ENCODE assay signal across 2 cellular contexts in the genomic region with DNA sequence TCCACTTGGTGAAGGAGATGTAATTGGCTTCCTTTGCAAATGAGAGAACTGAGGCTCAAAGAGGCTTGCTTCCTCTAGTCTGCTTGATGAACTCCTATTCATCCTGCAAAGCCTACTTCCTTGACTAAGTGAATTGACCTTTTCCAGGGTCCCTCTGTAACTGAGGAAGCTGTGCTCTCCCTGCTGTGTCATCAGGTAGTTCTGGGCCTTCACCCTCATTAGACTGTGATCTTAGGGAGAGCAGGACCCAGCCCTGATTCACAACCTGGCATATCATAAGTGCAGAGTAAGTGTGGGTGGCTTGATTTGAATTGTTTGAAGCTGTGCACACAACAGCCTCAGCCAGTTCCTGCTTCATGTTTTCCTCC.
A peak's percentile ranks its signal among the peaks of the same experiment; 100 is the strongest.
TF ChIP-seq lines count a peak whose summit lies in the region.

No MANE protein-coding gene starts in this region.

TF ChIP-seq in HEK293, 187 proteins besides CTCF, POLR2A, EP300 and RAD21:
- no peak for TF ChIP-seq ZNF146 (tag by site-specific recombination; IDR thresholded peaks at IDR 0.05)
- TF ChIP-seq ZFP3 (tag by site-specific recombination; IDR thresholded peaks at IDR 0.05; ENCODE audit: low read depth): peak; percentile 88

TF ChIP-seq in WTC11, 78 proteins besides CTCF, POLR2A, EP300 and RAD21:
- no peak for TF ChIP-seq FOXJ3 (CRISPR knock-in tag; IDR thresholded peaks at IDR 0.05; ENCODE audit: borderline replicate concordance)
- TF ChIP-seq ZBTB21 (CRISPR knock-in tag; IDR thresholded peaks at IDR 0.05; ENCODE audit: borderline replicate concordance): no peak
- TF ChIP-seq FOXK1 (CRISPR knock-in tag; IDR thresholded peaks at IDR 0.05): no peak
- no peak for TF ChIP-seq ZBTB43 (CRISPR knock-in tag; IDR thresholded peaks at IDR 0.05)
- TF ChIP-seq NFE2L1 (CRISPR knock-in tag; IDR thresholded peaks at IDR 0.05): no peak
- no peak for TF ChIP-seq ZNF317 (CRISPR knock-in tag; IDR thresholded peaks at IDR 0.05; ENCODE audit: borderline replicate concordance, low read depth)
- TF ChIP-seq NFYB (CRISPR knock-in tag; conservative IDR thresholded peaks at IDR 0.05; ENCODE audit: low read depth): no peak
- no peak for TF ChIP-seq USF2 (CRISPR knock-in tag; IDR thresholded peaks at IDR 0.05)
- TF ChIP-seq NR2C2 (CRISPR knock-in tag; IDR thresholded peaks at IDR 0.05): no peak
- TF ChIP-seq, protein P1, sequence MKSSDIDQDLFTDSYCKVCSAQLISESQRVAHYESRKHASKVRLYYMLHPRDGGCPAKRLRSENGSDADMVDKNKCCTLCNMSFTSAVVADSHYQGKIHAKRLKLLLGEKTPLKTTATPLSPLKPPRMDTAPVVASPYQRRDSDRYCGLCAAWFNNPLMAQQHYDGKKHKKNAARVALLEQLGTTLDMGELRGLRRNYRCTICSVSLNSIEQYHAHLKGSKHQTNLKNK (CRISPR knock-in tag; IDR thresholded peaks at IDR 0.05): no peak
- TF ChIP-seq TEAD4 (CRISPR knock-in tag; IDR thresholded peaks at IDR 0.05): no peak
- TF ChIP-seq CBFB (CRISPR knock-in tag; IDR thresholded peaks at IDR 0.05; ENCODE audit: low read depth): no peak
- TF ChIP-seq ESRRA (CRISPR knock-in tag; IDR thresholded peaks at IDR 0.05; ENCODE audit: borderline replicate concordance): no peak
